In genomic region chr9:98953877-98954610, GRCh38 we compare ENCODE assay signal across 21 cellular contexts. TPM values are rescaled to one million over a fixed set of nuclear protein-coding genes. Genes with fewer than 3 reads are reported as not detected.
"Had no signal": no experiment of that assay in that cellular context is flagged by ENCODE, and none has a peak within 500 bp of the region (broad histone marks: within the 10 kb centered on the region; RNA-seq: fewer than 3 reads in every experiment).

No MANE protein-coding gene starts in this region.

- H3K36me3 ChIP-seq: breast epithelium, upper lobe of left lung had no signal

- H3K4me3 ChIP-seq: breast epithelium, testis, upper lobe of left lung had no signal

- DNase-seq: activated CD8-positive, alpha-beta memory T cell treated with anti-CD3 and anti-CD28 coated beads for 24 hours; activated CD8-positive, alpha-beta memory T cell treated with anti-CD3 and anti-CD28 coated beads, Interleukin-2, amount 50 U/mL, for 4 hours; activated naive CD4-positive, alpha-beta T cell; activated T-cell treated with anti-CD3 and anti-CD28 coated beads, Interleukin-2, amount 50 U/mL, for 24 hours; cerebellar nuclear complex; cortex of kidney; foreskin keratinocyte; glutamatergic neuron; hypothalamus; mesenchymal stem cell; natural killer cell; right cardiac atrium; stimulated activated CD4-positive, alpha-beta T cell treated with anti-CD3 and anti-CD28 coated beads, Interleukin-12 subunit alpha, Interleukin-12 subunit beta, amount 100 ng/mL, for 4 hours; stimulated activated naive CD8-positive, alpha-beta T cell treated with anti-CD3 and anti-CD28 coated beads, Interleukin-15, amount 100 ng/mL, for 72 hours; T-helper 9 cell; testis; upper lobe of left lung had no signal

- H3K9me3 ChIP-seq: testis had no signal

- H3K4me1 ChIP-seq: breast epithelium, foreskin keratinocyte, testis, upper lobe of left lung had no signal

- H3K27me3 ChIP-seq: breast epithelium, testis, upper lobe of left lung had no signal

- ATAC-seq: activated T-helper 17 cell treated with anti-CD3 and anti-CD28 coated beads, Interleukin-2, amount 50 U/mL, for 72 hours; foreskin keratinocyte; natural killer cell; right cardiac atrium; stimulated activated naive CD8-positive, alpha-beta T cell treated with anti-CD3 and anti-CD28 coated beads, Interleukin-15, amount 100 ng/mL, for 72 hours had no signal

- H3K27ac ChIP-seq: epithelial cell of prostate, foreskin keratinocyte, upper lobe of left lung had no signal

RNA-seq across cellular contexts. Expression of gene COL15A1, which starts 10.3 kb away (rescaled TPM):
- total RNA-seq: foreskin keratinocyte, progenitor cell of endocrine pancreas had no signal
